8 cellular contexts compared by ENCODE assay signal in the genomic region with DNA sequence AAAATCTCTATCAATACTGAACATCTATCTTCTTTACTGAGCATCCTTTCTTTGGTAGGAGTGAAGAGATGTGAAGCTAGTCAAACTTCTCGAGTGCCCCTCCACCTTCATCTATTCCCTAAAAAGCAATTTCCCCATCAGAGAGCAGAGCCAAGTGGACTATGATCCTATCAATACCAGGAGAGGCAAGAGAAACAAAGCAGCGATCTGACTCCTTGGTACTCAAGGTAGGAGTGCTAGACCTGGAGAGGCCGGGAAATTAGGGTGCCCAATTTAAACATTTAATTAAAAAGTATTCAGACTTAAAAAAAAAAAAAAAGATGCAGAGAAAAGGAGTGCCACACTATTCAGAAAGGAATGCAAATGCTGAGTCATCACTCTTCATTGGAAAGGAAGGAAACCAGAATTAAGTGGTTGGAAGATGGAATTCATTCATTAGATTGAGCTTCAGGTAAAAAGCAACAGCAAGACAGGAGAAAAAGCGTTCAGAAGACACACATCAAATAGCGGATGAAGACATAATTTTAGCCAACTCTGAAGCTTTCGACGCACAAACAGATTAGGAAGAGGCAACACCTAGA. TPM values are rescaled to one million over a fixed set of nuclear protein-coding genes. Genes with fewer than 3 reads are reported as not detected.
DNase-seq lines count a peak whose midpoint lies in the region; ATAC-seq, FAIRE-seq and TF ChIP-seq lines count a peak whose summit lies in the region.

No MANE protein-coding gene starts in this region.

- DNase-seq in bronchial epithelial cell (ENCODE audit: low read depth): peak; percentile 75
- peak; percentile 25 for DNase-seq in mucosa of gallbladder (ENCODE audit: low spot score)
- DNase-seq in left colon: no peak
- DNase-seq in COR-L47 (lab: John Stamatoyannopoulos, UW): no peak

- H3K79me2 ChIP-seq in KMS-11 (ENCODE audit: insufficient read depth, low read depth): peaks cover 61% of the 10 kb centered on the region

- no peak for ATAC-seq in HG03025 (IDR thresholded peaks at IDR 0.05; ENCODE audit: low FRiP score, unreplicated experiment)
- no peak for ATAC-seq in GM18505 (IDR thresholded peaks at IDR 0.05; ENCODE audit: unreplicated experiment)
- no peak for ATAC-seq in left colon

- no peak for TF ChIP-seq POLR2A in GM18505 (IDR thresholded peaks at IDR 0.05; ENCODE audit: borderline replicate concordance, extremely low read depth, insufficient read depth, insufficient read length)

- no peak for FAIRE-seq in bronchial epithelial cell (lab: Jason Lieb, UNC)

- H3K4me2 ChIP-seq in BLaER1: peak overlapping the region; percentile 92
- H3K4me2 ChIP-seq in KMS-11: peak overlapping the region; percentile 92

- H3K4me1 ChIP-seq in BLaER1 (peaks cover 47% of the 10 kb centered on the region), KMS-11 (ENCODE audit: low read depth, poor library complexity, severe bottlenecking) (peaks cover 41% of the 10 kb centered on the region)

- H3K4me3 ChIP-seq in BLaER1: peak overlapping the region; percentile 93
- H3K4me3 ChIP-seq in KMS-11 (IDR thresholded peaks at IDR 0.05; ENCODE audit: insufficient read depth, low read depth, low read length): no peak overlapping the region
- H3K4me3 ChIP-seq in bronchial epithelial cell (ENCODE audit: low read depth, low read length): peak overlapping the region; percentile 89

- TF ChIP-seq CTCF in KMS-11 (conservative IDR thresholded peaks at IDR 0.05; ENCODE audit: low read depth, low read length): no peak
- no peak for TF ChIP-seq CTCF in bronchial epithelial cell (IDR thresholded peaks at IDR 0.05; ENCODE audit: insufficient read depth, low read length, severe bottlenecking)

- intact Hi-C loops in left colon (cut with DNase I, micrococcal nuclease): no loop called here

- no peak overlapping the region for H2AFZ ChIP-seq in KMS-11 (ENCODE audit: low read depth)

- H3K27ac ChIP-seq in BLaER1 (peak overlapping the region; percentile 94), KMS-11 (peak overlapping the region; percentile 97)

- H3K9me3 ChIP-seq in BLaER1: peaks cover 10% of the 10 kb centered on the region; the same call in 1 of the 2 replicates

- peaks cover 55% of the 10 kb centered on the region for H4K20me1 ChIP-seq in BLaER1
- peaks cover 16% of the 10 kb centered on the region; the same call in 1 of the 2 replicates for H4K20me1 ChIP-seq in KMS-11 (ENCODE audit: insufficient read depth)

- H3K36me3 ChIP-seq in BLaER1 (peaks cover 19% of the 10 kb centered on the region), KMS-11 (ENCODE audit: insufficient read depth) (peaks cover 2% of the 10 kb centered on the region; the same call in 1 of the 2 replicates), bronchial epithelial cell (ENCODE audit: control insufficient read depth, insufficient read depth, low read length) (no peaks in the 10 kb centered on the region)

- H3K27me3 ChIP-seq in BLaER1: no peaks in the 10 kb centered on the region
- H3K27me3 ChIP-seq in KMS-11 (ENCODE audit: insufficient read depth, low read depth): no peaks in the 10 kb centered on the region
- H3K27me3 ChIP-seq in bronchial epithelial cell (ENCODE audit: control insufficient read depth, insufficient read depth, low read length): no peaks in the 10 kb centered on the region

- H3K9ac ChIP-seq in BLaER1 (peak overlapping the region; percentile 96), KMS-11 (peak overlapping the region; percentile 97)

RNA-seq across cellular contexts. Expression of a gene that starts 1.5 kb away (rescaled TPM):
- 20.1 and 28.4 TPM in 2 replicates for total RNA-seq in bronchial epithelial cell
- total RNA-seq in mucosa of gallbladder: 126 TPM
- 10 to 100 TPM; 92.8 to 97.0 TPM for total RNA-seq in left colon

RNA-seq across cellular contexts. Expression of a gene that starts 52.7 kb away (rescaled TPM):
- total RNA-seq in bronchial epithelial cell (23.9 and 35.5 TPM in 2 replicates), mucosa of gallbladder (42.7 TPM), left colon (10 to 100 TPM in 1 of 2 donors, 1 to 10 TPM in 1; 8.9 to 28.9 TPM)

RNA-seq across cellular contexts. Expression of a gene that starts 56.0 kb away (rescaled TPM):
- total RNA-seq in bronchial epithelial cell: 6.4 and 7.1 TPM in 2 replicates
- total RNA-seq in mucosa of gallbladder: 65.9 TPM
- 10 to 100 TPM; 26.4 to 26.9 TPM for total RNA-seq in left colon

Comparison
In these comparisons a context has a peak if more than half of its experiments do, and no peak if none do; other contexts are left out.
1. DNase-seq: peak in bronchial epithelial cell (single experiment) and mucosa of gallbladder (single experiment); none in left colon (0 of 2) and COR-L47 (single experiment).